Comparison of ENCODE assay signal across 1 cellular context in the genomic region with DNA sequence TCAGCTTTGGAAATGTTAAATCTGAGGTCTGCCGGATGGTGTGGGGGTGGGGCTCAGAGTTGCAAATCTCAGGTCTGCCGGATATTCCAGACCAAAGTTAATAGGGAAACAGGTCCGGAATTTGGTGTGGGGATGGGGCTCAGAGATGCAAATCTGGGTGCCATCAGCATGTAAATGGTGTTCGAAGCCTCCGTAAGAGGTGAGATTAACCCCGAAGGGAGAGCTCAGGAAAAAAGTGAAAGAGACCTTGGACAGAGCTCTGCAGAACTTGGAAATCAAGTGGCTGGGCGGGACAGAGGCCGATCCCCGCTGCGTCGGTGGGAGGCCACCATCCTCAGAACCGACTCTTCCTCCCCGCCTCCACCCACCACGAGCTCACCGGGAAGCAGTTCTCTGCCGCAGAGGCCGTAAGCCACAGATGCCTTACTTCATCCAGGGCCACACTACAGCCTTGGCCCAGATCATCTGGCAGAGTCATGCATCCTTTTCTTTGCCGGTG.
TF ChIP-seq lines count a peak whose summit lies in the region.

No MANE protein-coding gene starts in this region.

TF ChIP-seq in HEK293, 187 proteins besides CTCF, POLR2A, EP300 and RAD21 (continued from another document and continues in another):
- TF ChIP-seq, protein P1, sequence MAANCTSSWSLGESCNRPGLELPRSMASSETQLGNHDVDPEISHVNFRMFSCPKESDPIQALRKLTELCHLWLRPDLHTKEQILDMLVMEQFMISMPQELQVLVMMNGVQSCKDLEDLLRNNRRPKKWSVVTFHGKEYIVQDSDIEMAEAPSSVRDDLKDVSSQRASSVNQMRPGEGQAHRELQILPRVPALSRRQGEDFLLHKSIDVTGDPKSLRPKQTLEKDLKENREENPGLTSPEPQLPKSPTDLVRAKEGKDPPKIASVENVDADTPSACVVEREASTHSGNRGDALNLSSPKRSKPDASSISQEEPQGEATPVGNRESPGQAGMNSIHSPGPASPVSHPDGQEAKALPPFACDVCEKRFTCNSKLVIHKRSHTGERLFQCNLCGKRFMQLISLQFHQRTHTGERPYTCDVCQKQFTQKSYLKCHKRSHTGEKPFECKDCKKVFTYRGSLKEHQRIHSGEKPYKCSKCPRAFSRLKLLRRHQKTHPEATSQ (tag by site-specific recombination; IDR thresholded peaks at IDR 0.05), result no peak
- TF ChIP-seq KLF1 (tag by site-specific recombination; IDR thresholded peaks at IDR 0.05) (peak; percentile 30; the same call in 1 of the 2 replicates), YY1 (tag by site-specific recombination; IDR thresholded peaks at IDR 0.05) (no peak), REPIN1 (tag by site-specific recombination; IDR thresholded peaks at IDR 0.05; ENCODE audit: low read depth) (0 out of 2 replicates have a peak, but pooled peaks have one; percentile 44), ZNF416 (tag by site-specific recombination; IDR thresholded peaks at IDR 0.05) (no peak), ZXDB (tag by site-specific recombination; IDR thresholded peaks at IDR 0.05) (no peak), ZNF121 (tag by site-specific recombination; IDR thresholded peaks at IDR 0.05) (no peak), KLF8 (tag by site-specific recombination; IDR thresholded peaks at IDR 0.05) (no peak), ZNF133 (tag by site-specific recombination; IDR thresholded peaks at IDR 0.05) (no peak), ZNF221 (tag by site-specific recombination; IDR thresholded peaks at IDR 0.05; ENCODE audit: borderline replicate concordance) (no peak), PRDM1 (tag by site-specific recombination; IDR thresholded peaks at IDR 0.05) (peak; percentile 49; the same call in 1 of the 2 replicates), SETDB1 (IDR thresholded peaks at IDR 0.05; ENCODE audit: insufficient read length, low read length) (no peak), SCRT1 (tag by site-specific recombination; IDR thresholded peaks at IDR 0.05; ENCODE audit: borderline replicate concordance) (no peak), ZNF354C (tag by site-specific recombination; IDR thresholded peaks at IDR 0.05; ENCODE audit: borderline replicate concordance, low read depth) (no peak), ZNF433 (tag by site-specific recombination; IDR thresholded peaks at IDR 0.05; ENCODE audit: low read depth) (no peak), ZNF169 (tag by site-specific recombination; IDR thresholded peaks at IDR 0.05) (no peak), TCF7L2 (IDR thresholded peaks at IDR 0.05; ENCODE audit: borderline replicate concordance, low read depth, low read length) (peak; percentile 46; the same call in 1 of the 2 replicates), ZNF132 (tag by site-specific recombination; IDR thresholded peaks at IDR 0.05; ENCODE audit: borderline replicate concordance) (no peak), ZEB2 (tag by site-specific recombination; IDR thresholded peaks at IDR 0.05) (peak; percentile 31; the same call in 1 of the 2 replicates), ZNF174 (tag by site-specific recombination; IDR thresholded peaks at IDR 0.05) (no peak), TRIM28 (IDR thresholded peaks at IDR 0.05; ENCODE audit: borderline replicate concordance, low read length) (no peak), ZNF223 (tag by site-specific recombination; IDR thresholded peaks at IDR 0.05) (no peak), ZNF138 (tag by site-specific recombination; IDR thresholded peaks at IDR 0.05; ENCODE audit: borderline replicate concordance) (no peak), ZNF404 (tag by site-specific recombination; IDR thresholded peaks at IDR 0.05) (no peak), ZNF677 (tag by site-specific recombination; IDR thresholded peaks at IDR 0.05) (no peak), ZNF555 (tag by site-specific recombination; conservative IDR thresholded peaks at IDR 0.05) (no peak)
- TF ChIP-seq, protein P2, sequence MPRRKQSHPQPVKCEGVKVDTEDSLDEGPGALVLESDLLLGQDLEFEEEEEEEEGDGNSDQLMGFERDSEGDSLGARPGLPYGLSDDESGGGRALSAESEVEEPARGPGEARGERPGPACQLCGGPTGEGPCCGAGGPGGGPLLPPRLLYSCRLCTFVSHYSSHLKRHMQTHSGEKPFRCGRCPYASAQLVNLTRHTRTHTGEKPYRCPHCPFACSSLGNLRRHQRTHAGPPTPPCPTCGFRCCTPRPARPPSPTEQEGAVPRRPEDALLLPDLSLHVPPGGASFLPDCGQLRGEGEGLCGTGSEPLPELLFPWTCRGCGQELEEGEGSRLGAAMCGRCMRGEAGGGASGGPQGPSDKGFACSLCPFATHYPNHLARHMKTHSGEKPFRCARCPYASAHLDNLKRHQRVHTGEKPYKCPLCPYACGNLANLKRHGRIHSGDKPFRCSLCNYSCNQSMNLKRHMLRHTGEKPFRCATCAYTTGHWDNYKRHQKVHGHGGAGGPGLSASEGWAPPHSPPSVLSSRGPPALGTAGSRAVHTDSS (tag by site-specific recombination; IDR thresholded peaks at IDR 0.05), result peak; percentile 38; the same call in 1 of the 2 replicates
- TF ChIP-seq, protein P3, sequence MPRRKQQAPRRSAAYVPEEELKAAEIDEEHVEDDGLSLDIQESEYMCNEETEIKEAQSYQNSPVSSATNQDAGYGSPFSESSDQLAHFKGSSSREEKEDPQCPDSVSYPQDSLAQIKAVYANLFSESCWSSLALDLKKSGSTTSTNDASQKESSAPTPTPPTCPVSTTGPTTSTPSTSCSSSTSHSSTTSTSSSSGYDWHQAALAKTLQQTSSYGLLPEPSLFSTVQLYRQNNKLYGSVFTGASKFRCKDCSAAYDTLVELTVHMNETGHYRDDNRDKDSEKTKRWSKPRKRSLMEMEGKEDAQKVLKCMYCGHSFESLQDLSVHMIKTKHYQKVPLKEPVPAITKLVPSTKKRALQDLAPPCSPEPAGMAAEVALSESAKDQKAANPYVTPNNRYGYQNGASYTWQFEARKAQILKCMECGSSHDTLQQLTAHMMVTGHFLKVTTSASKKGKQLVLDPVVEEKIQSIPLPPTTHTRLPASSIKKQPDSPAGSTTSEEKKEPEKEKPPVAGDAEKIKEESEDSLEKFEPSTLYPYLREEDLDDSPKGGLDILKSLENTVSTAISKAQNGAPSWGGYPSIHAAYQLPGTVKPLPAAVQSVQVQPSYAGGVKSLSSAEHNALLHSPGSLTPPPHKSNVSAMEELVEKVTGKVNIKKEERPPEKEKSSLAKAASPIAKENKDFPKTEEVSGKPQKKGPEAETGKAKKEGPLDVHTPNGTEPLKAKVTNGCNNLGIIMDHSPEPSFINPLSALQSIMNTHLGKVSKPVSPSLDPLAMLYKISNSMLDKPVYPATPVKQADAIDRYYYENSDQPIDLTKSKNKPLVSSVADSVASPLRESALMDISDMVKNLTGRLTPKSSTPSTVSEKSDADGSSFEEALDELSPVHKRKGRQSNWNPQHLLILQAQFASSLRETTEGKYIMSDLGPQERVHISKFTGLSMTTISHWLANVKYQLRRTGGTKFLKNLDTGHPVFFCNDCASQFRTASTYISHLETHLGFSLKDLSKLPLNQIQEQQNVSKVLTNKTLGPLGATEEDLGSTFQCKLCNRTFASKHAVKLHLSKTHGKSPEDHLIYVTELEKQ (tag by site-specific recombination; IDR thresholded peaks at IDR 0.05; ENCODE audit: borderline replicate concordance), result no peak
- TF ChIP-seq, protein P4, sequence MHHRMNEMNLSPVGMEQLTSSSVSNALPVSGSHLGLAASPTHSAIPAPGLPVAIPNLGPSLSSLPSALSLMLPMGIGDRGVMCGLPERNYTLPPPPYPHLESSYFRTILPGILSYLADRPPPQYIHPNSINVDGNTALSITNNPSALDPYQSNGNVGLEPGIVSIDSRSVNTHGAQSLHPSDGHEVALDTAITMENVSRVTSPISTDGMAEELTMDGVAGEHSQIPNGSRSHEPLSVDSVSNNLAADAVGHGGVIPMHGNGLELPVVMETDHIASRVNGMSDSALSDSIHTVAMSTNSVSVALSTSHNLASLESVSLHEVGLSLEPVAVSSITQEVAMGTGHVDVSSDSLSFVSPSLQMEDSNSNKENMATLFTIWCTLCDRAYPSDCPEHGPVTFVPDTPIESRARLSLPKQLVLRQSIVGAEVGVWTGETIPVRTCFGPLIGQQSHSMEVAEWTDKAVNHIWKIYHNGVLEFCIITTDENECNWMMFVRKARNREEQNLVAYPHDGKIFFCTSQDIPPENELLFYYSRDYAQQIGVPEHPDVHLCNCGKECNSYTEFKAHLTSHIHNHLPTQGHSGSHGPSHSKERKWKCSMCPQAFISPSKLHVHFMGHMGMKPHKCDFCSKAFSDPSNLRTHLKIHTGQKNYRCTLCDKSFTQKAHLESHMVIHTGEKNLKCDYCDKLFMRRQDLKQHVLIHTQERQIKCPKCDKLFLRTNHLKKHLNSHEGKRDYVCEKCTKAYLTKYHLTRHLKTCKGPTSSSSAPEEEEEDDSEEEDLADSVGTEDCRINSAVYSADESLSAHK (tag by site-specific recombination; IDR thresholded peaks at IDR 0.05), result no peak
- TF ChIP-seq, protein P5, sequence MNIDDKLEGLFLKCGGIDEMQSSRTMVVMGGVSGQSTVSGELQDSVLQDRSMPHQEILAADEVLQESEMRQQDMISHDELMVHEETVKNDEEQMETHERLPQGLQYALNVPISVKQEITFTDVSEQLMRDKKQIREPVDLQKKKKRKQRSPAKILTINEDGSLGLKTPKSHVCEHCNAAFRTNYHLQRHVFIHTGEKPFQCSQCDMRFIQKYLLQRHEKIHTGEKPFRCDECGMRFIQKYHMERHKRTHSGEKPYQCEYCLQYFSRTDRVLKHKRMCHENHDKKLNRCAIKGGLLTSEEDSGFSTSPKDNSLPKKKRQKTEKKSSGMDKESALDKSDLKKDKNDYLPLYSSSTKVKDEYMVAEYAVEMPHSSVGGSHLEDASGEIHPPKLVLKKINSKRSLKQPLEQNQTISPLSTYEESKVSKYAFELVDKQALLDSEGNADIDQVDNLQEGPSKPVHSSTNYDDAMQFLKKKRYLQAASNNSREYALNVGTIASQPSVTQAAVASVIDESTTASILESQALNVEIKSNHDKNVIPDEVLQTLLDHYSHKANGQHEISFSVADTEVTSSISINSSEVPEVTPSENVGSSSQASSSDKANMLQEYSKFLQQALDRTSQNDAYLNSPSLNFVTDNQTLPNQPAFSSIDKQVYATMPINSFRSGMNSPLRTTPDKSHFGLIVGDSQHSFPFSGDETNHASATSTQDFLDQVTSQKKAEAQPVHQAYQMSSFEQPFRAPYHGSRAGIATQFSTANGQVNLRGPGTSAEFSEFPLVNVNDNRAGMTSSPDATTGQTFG (tag by site-specific recombination; IDR thresholded peaks at IDR 0.05; ENCODE audit: borderline replicate concordance), result no peak
- TF ChIP-seq, protein P6, sequence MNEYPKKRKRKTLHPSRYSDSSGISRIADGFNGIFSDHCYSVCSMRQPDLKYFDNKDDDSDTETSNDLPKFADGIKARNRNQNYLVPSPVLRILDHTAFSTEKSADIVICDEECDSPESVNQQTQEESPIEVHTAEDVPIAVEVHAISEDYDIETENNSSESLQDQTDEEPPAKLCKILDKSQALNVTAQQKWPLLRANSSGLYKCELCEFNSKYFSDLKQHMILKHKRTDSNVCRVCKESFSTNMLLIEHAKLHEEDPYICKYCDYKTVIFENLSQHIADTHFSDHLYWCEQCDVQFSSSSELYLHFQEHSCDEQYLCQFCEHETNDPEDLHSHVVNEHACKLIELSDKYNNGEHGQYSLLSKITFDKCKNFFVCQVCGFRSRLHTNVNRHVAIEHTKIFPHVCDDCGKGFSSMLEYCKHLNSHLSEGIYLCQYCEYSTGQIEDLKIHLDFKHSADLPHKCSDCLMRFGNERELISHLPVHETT (tag by site-specific recombination; IDR thresholded peaks at IDR 0.05), result no peak
- TF ChIP-seq, protein P7, sequence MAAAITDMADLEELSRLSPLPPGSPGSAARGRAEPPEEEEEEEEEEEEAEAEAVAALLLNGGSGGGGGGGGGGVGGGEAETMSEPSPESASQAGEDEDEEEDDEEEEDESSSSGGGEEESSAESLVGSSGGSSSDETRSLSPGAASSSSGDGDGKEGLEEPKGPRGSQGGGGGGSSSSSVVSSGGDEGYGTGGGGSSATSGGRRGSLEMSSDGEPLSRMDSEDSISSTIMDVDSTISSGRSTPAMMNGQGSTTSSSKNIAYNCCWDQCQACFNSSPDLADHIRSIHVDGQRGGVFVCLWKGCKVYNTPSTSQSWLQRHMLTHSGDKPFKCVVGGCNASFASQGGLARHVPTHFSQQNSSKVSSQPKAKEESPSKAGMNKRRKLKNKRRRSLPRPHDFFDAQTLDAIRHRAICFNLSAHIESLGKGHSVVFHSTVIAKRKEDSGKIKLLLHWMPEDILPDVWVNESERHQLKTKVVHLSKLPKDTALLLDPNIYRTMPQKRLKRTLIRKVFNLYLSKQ (tag by site-specific recombination; IDR thresholded peaks at IDR 0.05; ENCODE audit: borderline replicate concordance), result no peak
- TF ChIP-seq, protein P8, sequence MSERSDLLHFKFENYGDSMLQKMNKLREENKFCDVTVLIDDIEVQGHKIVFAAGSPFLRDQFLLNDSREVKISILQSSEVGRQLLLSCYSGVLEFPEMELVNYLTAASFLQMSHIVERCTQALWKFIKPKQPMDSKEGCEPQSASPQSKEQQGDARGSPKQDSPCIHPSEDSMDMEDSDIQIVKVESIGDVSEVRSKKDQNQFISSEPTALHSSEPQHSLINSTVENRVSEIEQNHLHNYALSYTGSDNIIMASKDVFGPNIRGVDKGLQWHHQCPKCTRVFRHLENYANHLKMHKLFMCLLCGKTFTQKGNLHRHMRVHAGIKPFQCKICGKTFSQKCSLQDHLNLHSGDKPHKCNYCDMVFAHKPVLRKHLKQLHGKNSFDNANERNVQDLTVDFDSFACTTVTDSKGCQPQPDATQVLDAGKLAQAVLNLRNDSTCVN (tag by site-specific recombination; optimal IDR thresholded peaks at IDR 0.05), result no peak
- TF ChIP-seq, protein P9, sequence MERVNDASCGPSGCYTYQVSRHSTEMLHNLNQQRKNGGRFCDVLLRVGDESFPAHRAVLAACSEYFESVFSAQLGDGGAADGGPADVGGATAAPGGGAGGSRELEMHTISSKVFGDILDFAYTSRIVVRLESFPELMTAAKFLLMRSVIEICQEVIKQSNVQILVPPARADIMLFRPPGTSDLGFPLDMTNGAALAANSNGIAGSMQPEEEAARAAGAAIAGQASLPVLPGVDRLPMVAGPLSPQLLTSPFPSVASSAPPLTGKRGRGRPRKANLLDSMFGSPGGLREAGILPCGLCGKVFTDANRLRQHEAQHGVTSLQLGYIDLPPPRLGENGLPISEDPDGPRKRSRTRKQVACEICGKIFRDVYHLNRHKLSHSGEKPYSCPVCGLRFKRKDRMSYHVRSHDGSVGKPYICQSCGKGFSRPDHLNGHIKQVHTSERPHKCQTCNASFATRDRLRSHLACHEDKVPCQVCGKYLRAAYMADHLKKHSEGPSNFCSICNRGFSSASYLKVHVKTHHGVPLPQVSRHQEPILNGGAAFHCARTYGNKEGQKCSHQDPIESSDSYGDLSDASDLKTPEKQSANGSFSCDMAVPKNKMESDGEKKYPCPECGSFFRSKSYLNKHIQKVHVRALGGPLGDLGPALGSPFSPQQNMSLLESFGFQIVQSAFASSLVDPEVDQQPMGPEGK (tag by site-specific recombination; IDR thresholded peaks at IDR 0.05), result peak; percentile 52
- TF ChIP-seq, protein P10, sequence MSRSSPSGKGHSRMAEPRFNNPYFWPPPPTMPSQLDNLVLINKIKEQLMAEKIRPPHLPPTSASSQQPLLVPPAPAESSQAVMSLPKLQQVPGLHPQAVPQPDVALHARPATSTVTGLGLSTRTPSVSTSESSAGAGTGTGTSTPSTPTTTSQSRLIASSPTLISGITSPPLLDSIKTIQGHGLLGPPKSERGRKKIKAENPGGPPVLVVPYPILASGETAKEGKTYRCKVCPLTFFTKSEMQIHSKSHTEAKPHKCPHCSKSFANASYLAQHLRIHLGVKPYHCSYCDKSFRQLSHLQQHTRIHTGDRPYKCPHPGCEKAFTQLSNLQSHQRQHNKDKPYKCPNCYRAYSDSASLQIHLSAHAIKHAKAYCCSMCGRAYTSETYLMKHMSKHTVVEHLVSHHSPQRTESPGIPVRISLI (tag by site-specific recombination; IDR thresholded peaks at IDR 0.05), result no peak
